Comparison of ENCODE assay signal across 26 cellular contexts in genomic region chr5:173823274-173823644, GRCh38.
DNase-seq lines count a peak whose midpoint lies in the region; ATAC-seq, FAIRE-seq and TF ChIP-seq lines count a peak whose summit lies in the region.
"Had no signal": no experiment of that assay in that cellular context is flagged by ENCODE, and none has a peak within 500 bp of the region (broad histone marks: within the 10 kb centered on the region; RNA-seq: fewer than 3 reads in every experiment).

No MANE protein-coding gene starts in this region.

- ATAC-seq in pancreas = no peak
- ATAC-seq in HG03439 (IDR thresholded peaks at IDR 0.05; ENCODE audit: unreplicated experiment) = no peak
- ATAC-seq in aorta (ENCODE audit: low FRiP score) = no peak
- no peak for ATAC-seq in GM21381 (IDR thresholded peaks at IDR 0.05; ENCODE audit: unreplicated experiment)

- H3K4me2 ChIP-seq in mammary epithelial cell (ENCODE audit: insufficient read depth, low read depth, low read length) = no peak overlapping the region
- H3K4me2 ChIP-seq: GM23338 had no signal

- peaks cover 34% of the 10 kb centered on the region for H3K4me1 Mint-ChIP-seq in MCF 10A (ENCODE audit: insufficient read depth, unreplicated experiment)

- POLR2A ChIA-PET in MCF 10A (lab: Yijun Ruan, JAX) = interaction anchor here (0.9 to 2.2 kb wide), 6 partner anchors 14 to 73 kb away, joined by 3 to 17 read pairs (median 8); no protein-coding TSS in a partner anchor

- no peaks in the 10 kb centered on the region for H3K27me3 ChIP-seq in mammary epithelial cell (ENCODE audit: insufficient read depth, low read length)
- no peaks in the 10 kb centered on the region for H3K27me3 ChIP-seq in pancreas
- no peaks in the 10 kb centered on the region for H3K27me3 ChIP-seq in aorta (ENCODE audit: control insufficient read depth in 1 of 2, insufficient read depth in 2 of 2, low read length in 1 of 2)
- H3K27me3 ChIP-seq: esophagus muscularis mucosa, upper lobe of right lung had no signal

- H3K9me3 Mint-ChIP-seq in MCF 10A (ENCODE audit: unreplicated experiment) = peaks cover 10% of the 10 kb centered on the region
- H3K9me3 Mint-ChIP-seq: T-helper 2 cell treated with Interferon-gamma antibody and Interleukin-4, amounts not matched to agents 5 μg/mL and 100 μg/mL, for 36 hours had no signal

- H3K27ac ChIP-seq in mammary epithelial cell (ENCODE audit: insufficient read depth, low read depth, low read length) (no peak overlapping the region), epithelial cell of prostate (peak overlapping the region; percentile 44), pancreas (peak overlapping the region in 3 of 4 donors; percentile 73 to 86 (median 78)), aorta (ENCODE audit: low read depth in 1 of 2, low read length in 2 of 2) (no peak overlapping the region)
- H3K27ac ChIP-seq: 22Rv1, esophagus muscularis mucosa, SK-N-MC, upper lobe of right lung had no signal

- H3K9me3 ChIP-seq in mammary epithelial cell (replicated peaks; ENCODE audit: insufficient read depth, low read length) = no peaks in the 10 kb centered on the region
- H3K9me3 ChIP-seq in pancreas = no peaks in the 10 kb centered on the region
- no peaks in the 10 kb centered on the region for H3K9me3 ChIP-seq in aorta (ENCODE audit: control insufficient read depth, low read length)

- no peaks in the 10 kb centered on the region for H3K36me3 Mint-ChIP-seq in MCF 10A (ENCODE audit: insufficient read depth, unreplicated experiment)
- H3K36me3 Mint-ChIP-seq: mesothelial cell of epicardium had no signal

- BruUV-seq in MCF 10A (replicated peaks; lab: Mats Ljungman, UMichigan) = no TSS peak
- BruUV-seq in mammary epithelial cell (replicated peaks; lab: Mats Ljungman, UMichigan) = no TSS peak

- dilution Hi-C loops in mammary epithelial cell (cut with HindIII; ENCODE audit: low sequenced_read_pairs) = no loop called here

- no peaks in the 10 kb centered on the region for H4K20me1 ChIP-seq in mammary epithelial cell (ENCODE audit: insufficient read depth, low read length)

- H3K36me3 ChIP-seq in mammary epithelial cell (ENCODE audit: insufficient read depth, low read length) (no peaks in the 10 kb centered on the region), pancreas (no peaks in the 10 kb centered on the region), aorta (ENCODE audit: control insufficient read depth in 1 of 2, insufficient read depth in 2 of 2, low read length in 1 of 2) (no peaks in the 10 kb centered on the region)
- H3K36me3 ChIP-seq: esophagus muscularis mucosa, upper lobe of right lung had no signal

- DNase-seq in MCF 10A (ENCODE audit: unreplicated experiment) (no peak), mammary epithelial cell (no peak), epithelial cell of prostate (ENCODE audit: low read depth, low spot score) (no peak), pancreas (no peak), UCSD-AML1 (lab: John Stamatoyannopoulos, UW; ENCODE audit: unreplicated experiment) (no peak), aorta (no peak)
- DNase-seq: activated naive CD4-positive, alpha-beta T cell treated with anti-CD3 and anti-CD28 coated beads, Interleukin-2, amount 50 U/mL, for 16 hours; activated T-cell treated with anti-CD3 and anti-CD28 coated beads, Interleukin-2, amount 50 U/mL, for 24 hours; effector memory CD4-positive, alpha-beta T cell; Kasumi-1; NCI-H1092; NCI-H1930; NCI-H226; NCI-H82; nephron progenitor cell; stimulated activated CD4-positive, alpha-beta T cell treated with anti-CD3 and anti-CD28 coated beads, Interleukin-2, amount 100 ng/mL, for 24 hours; stimulated activated naive CD8-positive, alpha-beta T cell treated with anti-CD3 and anti-CD28 coated beads, Interleukin-15, Interleukin-2, amounts not matched to agents 100 U/mL and 50 U/mL, for 24 hours; upper lobe of right lung had no signal

- intact Hi-C loops in MCF 10A (cut with micrococcal nuclease) (no loop called here), mammary epithelial cell (cut with micrococcal nuclease) (no loop called here), pancreas (cut with DNase I) (no loop called here), aorta (cut with DNase I) (loop anchor here in 1 of 2 donors (10.0 kb wide), 1 partner anchor 58 kb away; no protein-coding TSS in a partner anchor)

- no peak for FAIRE-seq in pancreas (lab: Jason Lieb, UNC)

- H2AFZ ChIP-seq in mammary epithelial cell (ENCODE audit: low read depth, low read length) = no peak overlapping the region

- H3K4me3 Mint-ChIP-seq in MCF 10A (ENCODE audit: unreplicated experiment) = no peak overlapping the region
- H3K4me3 Mint-ChIP-seq: activated T-cell treated with anti-CD3 and anti-CD28 coated beads, Interleukin-2, amount 50 U/mL, for 24 hours; GM23338; mesothelial cell of epicardium; nephron progenitor cell; T-helper 2 cell treated with Interferon-gamma antibody and Interleukin-4, amounts not matched to agents 5 μg/mL and 100 μg/mL, for 36 hours had no signal

- H3K4me3 ChIP-seq in mammary epithelial cell (replicated peaks in 1 of 3; ENCODE audit: insufficient read depth in 1 of 3, low read depth in 2 of 3, low read length in 3 of 3) (no peak overlapping the region), pancreas (no peak overlapping the region), aorta (ENCODE audit: low read length in 2 of 2) (no peak overlapping the region)
- H3K4me3 ChIP-seq: esophagus muscularis mucosa, GM23338, SK-N-MC, upper lobe of right lung had no signal

- no peak for TF ChIP-seq CTCF in MCF 10A (IDR thresholded peaks at IDR 0.05; ENCODE audit: unreplicated experiment)
- no peak for TF ChIP-seq CTCF in mammary epithelial cell (conservative IDR thresholded peaks at IDR 0.05 in 1 of 2, IDR thresholded peaks at IDR 0.05 in 1 of 2; ENCODE audit: extremely low read depth in 1 of 2, insufficient read depth in 1 of 2, low read depth in 1 of 2, low read length in 2 of 2)
- TF ChIP-seq CTCF in pancreas (IDR thresholded peaks at IDR 0.05) = no peak

- CTCF ChIA-PET in MCF 10A (lab: Yijun Ruan, JAX) (interaction anchor here (1.2 to 1.7 kb wide), 2 partner anchors 21 to 102 kb away, joined by 3 to 4 read pairs; no protein-coding TSS in a partner anchor), mammary epithelial cell (lab: Charles Lee; ENCODE audit: low non-redundant PET) (no interaction called here)

- H3K27me3 Mint-ChIP-seq in MCF 10A (ENCODE audit: insufficient read depth, unreplicated experiment) = no peaks in the 10 kb centered on the region
- H3K27me3 Mint-ChIP-seq: activated T-cell treated with anti-CD3 and anti-CD28 coated beads, Interleukin-2, amount 50 U/mL, for 24 hours had no signal

- in situ Hi-C loops in mammary epithelial cell (cut with MboI; ENCODE audit: low sequenced_read_pairs in 2 of 2) = no loop called here

- H3K9ac ChIP-seq in mammary epithelial cell (ENCODE audit: insufficient read depth, low read length) = no peak overlapping the region

- H3K27ac Mint-ChIP-seq in MCF 10A (ENCODE audit: low read depth, unreplicated experiment) = peak overlapping the region; percentile 83
- H3K27ac Mint-ChIP-seq: activated T-cell treated with anti-CD3 and anti-CD28 coated beads, Interleukin-2, amount 50 U/mL, for 24 hours; GM23338; T-helper 2 cell treated with Interferon-gamma antibody and Interleukin-4, amounts not matched to agents 5 μg/mL and 100 μg/mL, for 36 hours had no signal

- H3K4me1 ChIP-seq in mammary epithelial cell (ENCODE audit: insufficient read depth, low read length) (no peaks in the 10 kb centered on the region), pancreas (peaks cover 13 to 44% (median 38%) of the 10 kb centered on the region in 3 donors), aorta (ENCODE audit: control insufficient read depth in 1 of 2, insufficient read depth in 2 of 2, low read length in 2 of 2) (no peaks in the 10 kb centered on the region)
- H3K4me1 ChIP-seq: esophagus muscularis mucosa had no signal

- H3K79me2 ChIP-seq in mammary epithelial cell (ENCODE audit: insufficient read depth, low read length) = no peaks in the 10 kb centered on the region

Comparison
In these comparisons a context has a peak if more than half of its experiments do, and no peak if none do; other contexts are left out.
1. H3K27ac ChIP-seq: peak in epithelial cell of prostate (single experiment) and pancreas (3 of 4); none in mammary epithelial cell (single experiment) and aorta (0 of 2).